ENCODE assay signal across 12 cellular contexts in genomic region chr14:79584679-79585078, GRCh38.
DNase-seq lines count a peak whose midpoint lies in the region; ATAC-seq, FAIRE-seq and TF ChIP-seq lines count a peak whose summit lies in the region.
"Had no signal": no experiment of that assay in that cellular context is flagged by ENCODE, and none has a peak within 500 bp of the region (broad histone marks: within the 10 kb centered on the region; RNA-seq: fewer than 3 reads in every experiment).

No MANE protein-coding gene starts in this region.

- H3K4me2 ChIP-seq in mesendoderm (ENCODE audit: low read length): no peak overlapping the region

- no peak overlapping the region for H3K9ac ChIP-seq in mesendoderm (ENCODE audit: low read length)

- no peak overlapping the region for H2BK5ac ChIP-seq in mesendoderm (ENCODE audit: low read length)

- TF ChIP-seq CTCF in Calu3 (IDR thresholded peaks at IDR 0.05; ENCODE audit: unreplicated experiment) (no peak), cardiac fibroblast (IDR thresholded peaks at IDR 0.05; ENCODE audit: low read depth, low read length) (peak; percentile 25), testis (IDR thresholded peaks at IDR 0.05) (no peak)

- H3K79me2 ChIP-seq in mesendoderm (ENCODE audit: control insufficient read depth, insufficient read depth, low read length): no peaks in the 10 kb centered on the region

- no peak for TF ChIP-seq POLR2A in testis (IDR thresholded peaks at IDR 0.05)

- CTCF ChIA-PET in Calu3 (lab: Charles Lee): no interaction called here

- no peak overlapping the region for H3K27ac ChIP-seq in mesendoderm (ENCODE audit: low read depth, low read length)
- H3K27ac ChIP-seq in testis: no peak overlapping the region

- no peak overlapping the region for H3K23ac ChIP-seq in mesendoderm (ENCODE audit: low read length)

- no peak overlapping the region for H3K4me3 ChIP-seq in cardiac fibroblast (replicated peaks in 1 of 2; ENCODE audit: low read depth in 2 of 2, low read length in 2 of 2)
- H3K4me3 ChIP-seq in mesendoderm (ENCODE audit: low read length): no peak overlapping the region
- no peak overlapping the region for H3K4me3 ChIP-seq in testis

- H3K4me1 ChIP-seq in mesendoderm (ENCODE audit: control insufficient read depth, low read depth, low read length): peaks cover 2% of the 10 kb centered on the region
- H3K4me1 ChIP-seq in testis: no peaks in the 10 kb centered on the region

- DNase-seq in Calu3: peak; percentile 1
- DNase-seq in NCI-H446 (lab: John Stamatoyannopoulos, UW): peak; percentile 12 to 40
- peak; percentile 67 to 92 for DNase-seq in cardiac fibroblast (ENCODE audit: low read depth in 2 of 2)
- peak; percentile 56 for DNase-seq in mesendoderm
- no peak for DNase-seq in activated effector memory CD4-positive, alpha-beta T cell treated with anti-CD3 and anti-CD28 coated beads, Interleukin-2, amount 50 U/mL, for 16 hours
- no peak for DNase-seq in testis
- DNase-seq in frontal cortex (ENCODE audit: low spot score in 2 of 2): no peak
- DNase-seq: DMS53; KG1; NCI-H526 treated with DMSO at 0.1 percent for 48 hours; stimulated activated CD8-positive, alpha-beta memory T cell treated with anti-CD3 and anti-CD28 coated beads, Interleukin-4, amount 100 ng/mL, for 48 hours had no signal

- H3K27ac Mint-ChIP-seq in Calu3 (ENCODE audit: unreplicated experiment): no peak overlapping the region

- H3K9me3 Mint-ChIP-seq in Calu3 (ENCODE audit: low read depth, unreplicated experiment): no peaks in the 10 kb centered on the region

- H3K27me3 Mint-ChIP-seq in Calu3 (ENCODE audit: unreplicated experiment): no peaks in the 10 kb centered on the region

- peak overlapping the region; percentile 68 for H3K18ac ChIP-seq in mesendoderm (ENCODE audit: low read length)

- ATAC-seq in GM21529 (IDR thresholded peaks at IDR 0.05; ENCODE audit: unreplicated experiment): no peak

- H3K27me3 ChIP-seq in mesendoderm (ENCODE audit: insufficient read depth, low read length, poor library complexity) (no peaks in the 10 kb centered on the region), testis (no peaks in the 10 kb centered on the region)

- BruUV-seq in Calu3 (replicated peaks; lab: Mats Ljungman, UMichigan): no TSS peak

- no peak overlapping the region for H4K5ac ChIP-seq in mesendoderm (ENCODE audit: low read length)

- H2BK120ac ChIP-seq in mesendoderm (ENCODE audit: low read depth, low read length): no peak overlapping the region

- WGBS in mesendoderm (ENCODE audit: extremely low coverage, insufficient coverage, low lambda C conversion rate): no CpG with 5 or more reads among the region's 2 CpGs
- WGBS in testis, 2 donors: 70 to 93% methylated on average over 2 of the region's 2 CpGs

- intact Hi-C loops in Calu3 (cut with micrococcal nuclease; ENCODE audit: unreplicated experiment): no loop called here
- intact Hi-C loops in testis (cut with DNase I; ENCODE audit: low total_unique reads): no loop called here

- no peak overlapping the region for H3K56ac ChIP-seq in mesendoderm (ENCODE audit: low read length)

- H3K9me3 ChIP-seq in testis: no peaks in the 10 kb centered on the region

- H3K79me1 ChIP-seq in mesendoderm (ENCODE audit: low read length): no peaks in the 10 kb centered on the region

- H4K8ac ChIP-seq in mesendoderm (ENCODE audit: low read depth, low read length): no peak overlapping the region

- no peak overlapping the region for H3K4me3 Mint-ChIP-seq in Calu3 (ENCODE audit: low read depth, unreplicated experiment)

- no peaks in the 10 kb centered on the region for H3K36me3 Mint-ChIP-seq in Calu3 (ENCODE audit: insufficient read depth, unreplicated experiment)

- FAIRE-seq in frontal cortex (lab: Jason Lieb, UNC): no peak

- H3K36me3 ChIP-seq in mesendoderm (ENCODE audit: control insufficient read depth, insufficient read depth, low read length): no peaks in the 10 kb centered on the region
- H3K36me3 ChIP-seq in testis (ENCODE audit: low read depth, missing control alignments): no peaks in the 10 kb centered on the region

- H3K4me1 Mint-ChIP-seq in Calu3 (ENCODE audit: low read depth, unreplicated experiment): no peaks in the 10 kb centered on the region

- H2BK15ac ChIP-seq in mesendoderm (replicated peaks; ENCODE audit: low read depth): no peak overlapping the region

- no peak overlapping the region for H2AK5ac ChIP-seq in mesendoderm (ENCODE audit: low read length)

- H3K4ac ChIP-seq in mesendoderm (ENCODE audit: low read depth, low read length): no peak overlapping the region

Comparison
In these comparisons a context has a peak if more than half of its experiments do, and no peak if none do; other contexts are left out.
1. DNase-seq: peak in Calu3 (single experiment), NCI-H446 (2 of 2), cardiac fibroblast (2 of 2) and mesendoderm (single experiment); none in activated effector memory CD4-positive, alpha-beta T cell treated with anti-CD3 and anti-CD28 coated beads, Interleukin-2, amount 50 U/mL, for 16 hours (single experiment), testis (single experiment) and frontal cortex (0 of 2).